13 cellular contexts compared by ENCODE assay signal in the genomic region with DNA sequence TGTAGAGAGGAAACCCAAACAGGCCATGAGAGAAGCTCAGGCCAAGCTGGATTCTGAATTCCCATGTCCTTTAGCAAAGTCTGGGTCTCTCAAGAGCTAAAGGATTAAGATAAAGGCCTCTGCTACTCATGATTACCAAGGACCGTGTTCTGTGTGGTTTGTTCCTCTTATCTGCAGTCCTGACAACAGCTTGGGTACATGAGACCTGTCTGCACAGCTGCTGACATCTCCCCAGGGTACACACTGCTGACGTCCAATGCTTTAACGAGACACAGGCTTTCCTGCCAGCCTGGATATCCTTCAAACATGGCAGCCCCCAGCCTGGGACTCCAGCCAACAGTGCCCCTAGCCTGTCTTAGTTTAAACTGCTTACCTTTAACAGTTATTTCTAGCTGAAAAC.
"Had no signal": no experiment of that assay in that cellular context is flagged by ENCODE, and none has a peak within 500 bp of the region (broad histone marks: within the 10 kb centered on the region; RNA-seq: fewer than 3 reads in every experiment).

No MANE protein-coding gene starts in this region.

- ATAC-seq: activated CD4-positive, CD25-positive, alpha-beta regulatory T cell treated with anti-CD3 and anti-CD28 coated beads, Interleukin-2, amount 50 U/mL, for 24 hours; psoas muscle; stimulated activated naive B cell treated with anti-CD40 and anti-IgM and Interleukin-4, amounts not matched to agents 10 μg/mL and 1 μg/mL and 100 μg/mL, for 72 hours; T-helper 17 cell had no signal

- H3K4me3 ChIP-seq: psoas muscle, sigmoid colon had no signal

- H3K4me1 ChIP-seq: psoas muscle, sigmoid colon had no signal

- H3K27me3 ChIP-seq: sigmoid colon had no signal

- H3K9me3 ChIP-seq: psoas muscle, sigmoid colon had no signal

- H3K36me3 ChIP-seq: sigmoid colon had no signal

- H3K27ac ChIP-seq: psoas muscle, sigmoid colon had no signal

- DNase-seq: activated CD4-positive, alpha-beta T cell treated with anti-CD3 and anti-CD28 coated beads, Interleukin-2, amount 50 U/mL, for 48 hours; activated gamma-delta T cell; activated T-cell treated with anti-CD3 and anti-CD28 coated beads, Interleukin-2, amount 50 U/mL, for 48 hours; amygdala; foreskin melanocyte; nephron progenitor cell; psoas muscle; sigmoid colon; stimulated activated CD4-positive, alpha-beta T cell treated with anti-CD3 and anti-CD28 coated beads, Interleukin-2, amount 100 ng/mL, for 24 hours; stimulated activated naive B cell treated with anti-CD40 and anti-IgM and Interleukin-4, amounts not matched to agents 10 μg/mL and 1 μg/mL and 100 μg/mL, for 72 hours; substantia nigra; T-helper 17 cell had no signal
